ENCODE assay signal across 8 cellular contexts in the genomic region with DNA sequence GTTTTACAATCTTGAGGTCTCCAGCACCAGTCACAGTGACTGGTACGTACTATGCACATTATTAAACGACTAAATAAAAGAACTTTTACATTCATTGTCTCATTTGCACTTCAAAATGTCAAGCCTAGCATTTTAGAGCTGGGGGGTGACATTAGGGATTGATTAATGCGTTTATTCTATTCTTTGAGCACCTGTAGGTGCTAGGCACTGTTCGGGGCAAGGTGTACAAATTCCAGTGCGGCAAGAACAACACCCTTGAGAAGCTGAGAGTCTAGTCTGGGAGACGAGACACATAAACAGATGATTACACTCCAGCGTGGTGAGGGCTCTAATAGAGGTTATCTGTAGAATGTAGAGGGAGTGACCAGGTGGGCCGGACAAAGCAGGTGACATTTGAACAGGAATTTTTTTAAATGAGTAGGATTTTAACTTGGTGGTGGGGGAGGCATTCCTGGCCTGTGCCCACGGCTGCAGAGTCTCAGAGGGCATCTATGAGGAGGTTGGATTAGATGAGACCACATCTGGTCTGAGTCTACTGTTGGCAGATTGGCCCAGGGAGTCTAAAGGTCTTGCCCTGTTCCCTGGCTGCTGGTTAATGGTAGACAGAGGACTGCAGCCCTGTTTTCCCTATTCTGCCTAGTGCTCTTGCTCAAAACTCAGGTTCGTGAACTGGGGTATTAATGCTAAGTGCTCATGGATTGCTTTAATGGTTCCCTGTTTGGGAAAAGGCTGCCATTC. TPM values are rescaled to one million over a fixed set of nuclear protein-coding genes. Genes with fewer than 3 reads are reported as not detected.
A peak's percentile ranks its signal among the peaks of the same experiment; 100 is the strongest.
DNase-seq lines count a peak whose midpoint lies in the region; ATAC-seq and TF ChIP-seq lines count a peak whose summit lies in the region.

No MANE protein-coding gene starts in this region.

- POLR2A ChIA-PET in activated CD4-positive, alpha-beta T cell treated with anti-CD3 and anti-CD28 coated beads, Interleukin-2, amount 10 ng/mL, durations not matched to agents 7 days and 5 days (lab: Charles Lee) = interaction anchor here (0.5 to 0.6 kb wide), 2 partner anchors 25 to 1493 kb away, joined by 3 to 5 read pairs; no protein-coding TSS in a partner anchor

- H3K4me1 ChIP-seq in thyroid gland = peaks cover 8 to 43% of the 10 kb centered on the region in 2 donors

- peak overlapping the region; percentile 91 for H3K27ac Mint-ChIP-seq in activated CD4-positive, alpha-beta T cell treated with anti-CD3 and anti-CD28 coated beads, Interleukin-2, amount 10 ng/mL, durations not matched to agents 7 days and 5 days
- H3K27ac Mint-ChIP-seq in activated T-helper 1 cell treated with anti-CD3 and anti-CD28 coated beads, Interleukin-12 subunit alpha, Interleukin-12 subunit beta, Interleukin-2, Interleukin-4 antibody, amounts not matched to agents 30 ng/mL and 10 ng/mL and 1 ng/mL, durations not matched to agents 14 hours and 24 hours and 36 hours = peak overlapping the region; percentile 92

- no peaks in the 10 kb centered on the region for H3K9me3 ChIP-seq in thyroid gland

- no peaks in the 10 kb centered on the region for H3K27me3 Mint-ChIP-seq in activated CD4-positive, alpha-beta T cell treated with anti-CD3 and anti-CD28 coated beads, Interleukin-2, amount 10 ng/mL, durations not matched to agents 7 days and 5 days
- no peaks in the 10 kb centered on the region for H3K27me3 Mint-ChIP-seq in activated T-helper 1 cell treated with anti-CD3 and anti-CD28 coated beads, Interleukin-12 subunit alpha, Interleukin-12 subunit beta, Interleukin-2, Interleukin-4 antibody, amounts not matched to agents 30 ng/mL and 10 ng/mL and 1 ng/mL, durations not matched to agents 14 hours and 24 hours and 36 hours (ENCODE audit: insufficient read depth)

- no peaks in the 10 kb centered on the region for H3K27me3 ChIP-seq in thyroid gland

- TF ChIP-seq CTCF in thyroid gland (IDR thresholded peaks at IDR 0.05) = no peak

- intact Hi-C loops in activated T-helper 1 cell treated with anti-CD3 and anti-CD28 coated beads, Interleukin-12 subunit alpha, Interleukin-12 subunit beta, Interleukin-2, Interleukin-4 antibody, amounts not matched to agents 30 ng/mL and 10 ng/mL and 1 ng/mL, durations not matched to agents 14 hours and 24 hours and 36 hours (cut with micrococcal nuclease) = loop anchor here (1.0 to 10.0 kb wide), 11 partner anchors 29 to 1545 kb away; a partner anchor contains a TSS
- intact Hi-C loops in thyroid gland (cut with DNase I) (no loop called here), head of caudate nucleus (cut with DNase I) (no loop called here)

- H3K4me1 Mint-ChIP-seq in activated CD4-positive, alpha-beta T cell treated with anti-CD3 and anti-CD28 coated beads, Interleukin-2, amount 10 ng/mL, durations not matched to agents 7 days and 5 days = peaks cover 29% of the 10 kb centered on the region
- peaks cover 26% of the 10 kb centered on the region for H3K4me1 Mint-ChIP-seq in activated T-helper 1 cell treated with anti-CD3 and anti-CD28 coated beads, Interleukin-12 subunit alpha, Interleukin-12 subunit beta, Interleukin-2, Interleukin-4 antibody, amounts not matched to agents 30 ng/mL and 10 ng/mL and 1 ng/mL, durations not matched to agents 14 hours and 24 hours and 36 hours (ENCODE audit: low read depth)

- CTCF ChIA-PET in activated CD4-positive, alpha-beta T cell treated with anti-CD3 and anti-CD28 coated beads, Interleukin-2, amount 10 ng/mL, durations not matched to agents 7 days and 5 days (lab: Charles Lee) = interaction anchor here (0.9 kb wide), 1 partner anchor 73 kb away, joined by 3 read pairs; no protein-coding TSS in a partner anchor

- no peak for ATAC-seq in HG02759 (IDR thresholded peaks at IDR 0.05; ENCODE audit: unreplicated experiment)

- peak overlapping the region in 2 of 3 donors; percentile 76 to 78 for H3K4me3 ChIP-seq in thyroid gland (replicated peaks in 1 of 3)

- 17 to 23% methylated on average over 10 of the region's 10 CpGs for WGBS in thyroid gland, 2 donors

- DNase-seq in activated CD4-positive, alpha-beta T cell treated with anti-CD3 and anti-CD28 coated beads, Interleukin-2, amount 10 ng/mL, durations not matched to agents 7 days and 5 days = peak; percentile 6
- no peak for DNase-seq in activated CD4-positive, alpha-beta T cell treated with anti-CD3 and anti-CD28 coated beads, Interleukin-2, amount 50 U/mL, for 48 hours
- no peak for DNase-seq in activated T-helper 1 cell treated with anti-CD3 and anti-CD28 coated beads, Interleukin-12 subunit alpha, Interleukin-12 subunit beta, Interleukin-2, Interleukin-4 antibody, amounts not matched to agents 30 ng/mL and 10 ng/mL and 1 ng/mL, durations not matched to agents 14 hours and 24 hours and 36 hours (ENCODE audit: low spot score)
- DNase-seq in kidney tubule cell (ENCODE audit: low spot score) = peak; percentile 19
- peak in 1 of 2 donors; percentile 10 for DNase-seq in thyroid gland
- no peak for DNase-seq in head of caudate nucleus
- DNase-seq in islet precursor cell = no peak

- H3K4me3 Mint-ChIP-seq in activated CD4-positive, alpha-beta T cell treated with anti-CD3 and anti-CD28 coated beads, Interleukin-2, amount 10 ng/mL, durations not matched to agents 7 days and 5 days = peak overlapping the region; percentile 87
- peak overlapping the region; percentile 93 for H3K4me3 Mint-ChIP-seq in activated T-helper 1 cell treated with anti-CD3 and anti-CD28 coated beads, Interleukin-12 subunit alpha, Interleukin-12 subunit beta, Interleukin-2, Interleukin-4 antibody, amounts not matched to agents 30 ng/mL and 10 ng/mL and 1 ng/mL, durations not matched to agents 14 hours and 24 hours and 36 hours

- H3K36me3 Mint-ChIP-seq in activated CD4-positive, alpha-beta T cell treated with anti-CD3 and anti-CD28 coated beads, Interleukin-2, amount 10 ng/mL, durations not matched to agents 7 days and 5 days (ENCODE audit: low read depth) = peaks cover 8% of the 10 kb centered on the region
- peaks cover 3% of the 10 kb centered on the region for H3K36me3 Mint-ChIP-seq in activated T-helper 1 cell treated with anti-CD3 and anti-CD28 coated beads, Interleukin-12 subunit alpha, Interleukin-12 subunit beta, Interleukin-2, Interleukin-4 antibody, amounts not matched to agents 30 ng/mL and 10 ng/mL and 1 ng/mL, durations not matched to agents 14 hours and 24 hours and 36 hours (ENCODE audit: low read depth)

- H3K27ac ChIP-seq in thyroid gland = peak overlapping the region; percentile 88 to 99 (median 88)

- H3K9me3 Mint-ChIP-seq in activated CD4-positive, alpha-beta T cell treated with anti-CD3 and anti-CD28 coated beads, Interleukin-2, amount 10 ng/mL, durations not matched to agents 7 days and 5 days = no peaks in the 10 kb centered on the region
- no peaks in the 10 kb centered on the region for H3K9me3 Mint-ChIP-seq in activated T-helper 1 cell treated with anti-CD3 and anti-CD28 coated beads, Interleukin-12 subunit alpha, Interleukin-12 subunit beta, Interleukin-2, Interleukin-4 antibody, amounts not matched to agents 30 ng/mL and 10 ng/mL and 1 ng/mL, durations not matched to agents 14 hours and 24 hours and 36 hours

- no peaks in the 10 kb centered on the region for H3K36me3 ChIP-seq in thyroid gland

- no peak for TF ChIP-seq POLR2A in thyroid gland (IDR thresholded peaks at IDR 0.05)

RNA-seq across cellular contexts. Expression of a gene that starts 1.0 kb away (rescaled TPM):
- 10 to 100 TPM; 40.0 to 45.1 TPM for total RNA-seq in activated CD4-positive, alpha-beta T cell treated with anti-CD3 and anti-CD28 coated beads, Interleukin-2, amount 10 ng/mL, durations not matched to agents 7 days and 5 days
- 19.1 and 19.9 TPM in 2 replicates for total RNA-seq in activated T-helper 1 cell treated with anti-CD3 and anti-CD28 coated beads, Interleukin-12 subunit alpha, Interleukin-12 subunit beta, Interleukin-2, Interleukin-4 antibody, amounts not matched to agents 30 ng/mL and 10 ng/mL and 1 ng/mL, durations not matched to agents 14 hours and 24 hours and 36 hours
- 100 to 1,000 TPM; 232 to 609 (median 451) TPM for total RNA-seq in thyroid gland

Comparison
In these comparisons a context has a peak if more than half of its experiments do, and no peak if none do; other contexts are left out.
1. DNase-seq: peak in activated CD4-positive, alpha-beta T cell treated with anti-CD3 and anti-CD28 coated beads, Interleukin-2, amount 10 ng/mL, durations not matched to agents 7 days and 5 days (single experiment) and kidney tubule cell (single experiment); none in activated CD4-positive, alpha-beta T cell treated with anti-CD3 and anti-CD28 coated beads, Interleukin-2, amount 50 U/mL, for 48 hours (0 of 2), activated T-helper 1 cell treated with anti-CD3 and anti-CD28 coated beads, Interleukin-12 subunit alpha, Interleukin-12 subunit beta, Interleukin-2, Interleukin-4 antibody, amounts not matched to agents 30 ng/mL and 10 ng/mL and 1 ng/mL, durations not matched to agents 14 hours and 24 hours and 36 hours (single experiment), head of caudate nucleus (0 of 42) and islet precursor cell (single experiment).
2. RNA of a gene that starts 1.0 kb away (total RNA-seq): 232 to 609 TPM in thyroid gland; 40.0 to 45.1 TPM in activated CD4-positive, alpha-beta T cell treated with anti-CD3 and anti-CD28 coated beads, Interleukin-2, amount 10 ng/mL, durations not matched to agents 7 days and 5 days and 19.1 to 19.9 TPM in activated T-helper 1 cell treated with anti-CD3 and anti-CD28 coated beads, Interleukin-12 subunit alpha, Interleukin-12 subunit beta, Interleukin-2, Interleukin-4 antibody, amounts not matched to agents 30 ng/mL and 10 ng/mL and 1 ng/mL, durations not matched to agents 14 hours and 24 hours and 36 hours; every median in the first group is over 4 times any median in the second.